In genomic region chr9:2014696-2015580, GRCh38 we compare ENCODE assay signal across 9 cellular contexts. TPM values are rescaled to one million over a fixed set of nuclear protein-coding genes. Genes with fewer than 3 reads are reported as not detected.
DNase-seq lines count a peak whose midpoint lies in the region; ATAC-seq, FAIRE-seq and TF ChIP-seq lines count a peak whose summit lies in the region.
"Had no signal": no experiment of that assay in that cellular context is flagged by ENCODE, and none has a peak within 500 bp of the region (broad histone marks: within the 10 kb centered on the region; RNA-seq: fewer than 3 reads in every experiment).

SMARCA2 (plus strand) TSS chr9:2015347; CDS start chr9:2029023, 13,676 bp downstream.

- peak within 1 kb of the TSS; percentile 89 to 97 for H3K9ac ChIP-seq in kidney (ENCODE audit: low read length in 2 of 2)

- no peak for FAIRE-seq in kidney (lab: Jason Lieb, UNC)
- FAIRE-seq: colon had no signal

- no peak for TF ChIP-seq CTCF in kidney (IDR thresholded peaks at IDR 0.05; ENCODE audit: borderline replicate concordance, extremely low read depth, insufficient read depth)

- DNase-seq in AG20443 (ENCODE audit: low spot score) (peak; percentile 97), NCI-H460 (ENCODE audit: extremely low read depth, low read depth) (peak; percentile 87), cerebellar nuclear complex (lab: John Stamatoyannopoulos, UW) (peak; percentile 78 to 96), kidney (peak; percentile 99)
- DNase-seq in activated CD4-positive, alpha-beta T cell treated with anti-CD3 and anti-CD28 coated beads for 1 hour = peak; percentile 96
- DNase-seq in stimulated activated CD4-positive, alpha-beta T cell treated with anti-CD3 and anti-CD28 coated beads, Interleukin-15, amount 100 ng/mL, for 1 hour (ENCODE audit: low read depth in 1 of 2, low spot score in 1 of 2) = peak; percentile 92 to 97

- H3K4me1 ChIP-seq in kidney (ENCODE audit: control insufficient read depth in 1 of 2, insufficient read depth in 1 of 2, low read depth in 1 of 2, low read length in 2 of 2) = peaks cover 9 to 15% of the 10 kb centered on the region in 2 donors

- no peaks in the 10 kb centered on the region for H3K36me3 ChIP-seq in kidney (ENCODE audit: control insufficient read depth in 1 of 2, insufficient read depth in 2 of 2, low read length in 2 of 2)

- peak within 1 kb of the TSS; percentile 96 to 97 for H3K27ac ChIP-seq in kidney (ENCODE audit: low read depth in 2 of 2, low read length in 2 of 2)

- no peaks in the 10 kb centered on the region for H3K9me3 ChIP-seq in kidney (ENCODE audit: control insufficient read depth in 1 of 2, low read length in 2 of 2)

- ATAC-seq in GM19043 (IDR thresholded peaks at IDR 0.05; ENCODE audit: low read depth, unreplicated experiment) (peak; percentile 74), HG03354 (IDR thresholded peaks at IDR 0.05; ENCODE audit: poor library complexity, severe bottlenecking, unreplicated experiment) (peak; percentile 81)

- peak within 1 kb of the TSS; percentile 71 to 89 for H3K4me3 ChIP-seq in kidney (ENCODE audit: low read length in 2 of 2)

- intact Hi-C loops in kidney (cut with DNase I) = no loop called here

RNA-seq across cellular contexts. Expression of gene SMARCA2, which starts in this region (rescaled TPM):
- total RNA-seq in NCI-H460 (2014; rRNA removed; shearing (Covaris generic)) = 24.0 and 28.5 TPM in 2 replicates
- polyA plus RNA-seq in NCI-H460 (2014; cell fraction: nucleus; rRNA removed) = 37.4 and 49.9 TPM in 2 replicates
- total RNA-seq in kidney = 189 TPM
- polyA plus RNA-seq in kidney (ENCODE audit: insufficient read depth, low read depth, low replicate concordance) = 54.3 TPM

Comparison
In these comparisons a context has a peak if more than half of its experiments do, and no peak if none do; other contexts are left out.
1. Peak in every context shown above with its lines: DNase-seq, ATAC-seq, H3K4me3 ChIP-seq and H3K27ac ChIP-seq.